In the genomic region with DNA sequence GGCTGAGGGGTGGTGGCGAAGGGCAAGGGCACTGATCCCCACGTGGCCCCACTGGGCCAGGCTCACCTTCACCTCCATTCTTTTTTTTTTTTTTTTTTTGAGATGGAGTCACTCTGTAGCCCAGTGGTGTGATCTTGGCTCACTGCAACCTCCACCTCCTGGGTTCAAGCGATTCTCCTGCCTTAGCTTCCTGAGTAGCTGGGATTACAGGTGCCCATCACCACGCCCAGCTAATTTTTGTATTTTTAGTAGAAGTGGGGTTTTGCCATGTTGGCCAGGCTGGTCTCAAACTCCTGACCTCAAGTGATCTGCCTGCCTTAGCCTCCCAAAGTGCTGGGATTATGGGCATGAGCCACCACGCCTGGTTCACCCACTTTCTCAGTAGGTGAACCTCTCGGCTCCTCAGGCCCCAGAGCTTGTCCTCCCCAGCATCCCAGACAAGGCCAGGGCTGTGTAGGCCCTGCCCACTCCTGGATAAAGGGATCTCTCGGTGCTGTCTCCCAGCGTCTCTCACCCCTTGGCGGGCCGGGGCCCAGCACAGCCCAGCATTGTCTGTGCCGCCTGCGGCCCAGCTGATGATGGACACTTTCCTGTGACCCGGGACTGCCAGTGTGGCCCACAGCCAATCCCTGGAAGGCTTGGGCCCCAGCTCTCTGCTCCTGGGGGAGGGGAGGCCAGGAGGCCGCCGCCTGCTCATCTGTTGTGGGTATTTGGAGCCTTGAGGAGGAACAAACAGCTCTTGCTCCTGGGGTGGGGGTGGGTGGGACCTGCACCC, we compare ENCODE assay signal across 8 cellular contexts.
DNase-seq lines count a peak whose midpoint lies in the region; ATAC-seq and TF ChIP-seq lines count a peak whose summit lies in the region.
"Not testable (repeated sequence)": the region's sequence is repeated elsewhere in the genome, so short reads cannot be mapped to it uniquely, and the experiment has no call there.

No MANE protein-coding gene starts in this region.

- not testable (repeated sequence) for H3K27me3 ChIP-seq in AG04450 (ENCODE audit: control insufficient read depth, insufficient read depth, low read length); esophagus squamous epithelium; mucosa of rectum (ENCODE audit: control insufficient read depth in 2 of 2, insufficient read depth in 2 of 2, low read length in 2 of 2)

- H3K36me3 Mint-ChIP-seq in T-helper 17 cell (ENCODE audit: low read depth); progenitor cell of endocrine pancreas (ENCODE audit: insufficient read depth): not testable (repeated sequence)
- peaks cover 17% of the 10 kb centered on the region for H3K36me3 Mint-ChIP-seq in central memory CD8-positive, alpha-beta T cell (ENCODE audit: insufficient read depth)

- H3K4me1 ChIP-seq in esophagus squamous epithelium (peaks cover 3 to 79% (median 16%) of the 10 kb centered on the region in 3 donors), mucosa of rectum (ENCODE audit: control insufficient read depth in 2 of 2, insufficient read depth in 2 of 2, low read length in 2 of 2) (peaks cover 74 to 76% of the 10 kb centered on the region in 2 donors)

- H3K36me3 ChIP-seq in esophagus squamous epithelium; mucosa of rectum (ENCODE audit: control insufficient read depth in 2 of 2, insufficient read depth in 2 of 2, low read length in 2 of 2): not testable (repeated sequence)

- CTCF ChIA-PET in AG04450 (lab: Charles Lee), result not testable (repeated sequence)

- not testable (repeated sequence) for H3K4me3 Mint-ChIP-seq in T-helper 17 cell; central memory CD8-positive, alpha-beta T cell; progenitor cell of endocrine pancreas (ENCODE audit: low read depth)

- TF ChIP-seq CTCF in AG04450 (IDR thresholded peaks at IDR 0.05; ENCODE audit: low read depth, low read length); esophagus squamous epithelium (IDR thresholded peaks at IDR 0.05); progenitor cell of endocrine pancreas (IDR thresholded peaks at IDR 0.05; ENCODE audit: unreplicated experiment): not testable (repeated sequence)

- peak overlapping the region in 1 of 2 donors; percentile 67 for H3K9ac ChIP-seq in mucosa of rectum (ENCODE audit: low read depth in 1 of 2, low read length in 2 of 2)

- H3K27ac Mint-ChIP-seq in T-helper 17 cell (peak overlapping the region; percentile 51), progenitor cell of endocrine pancreas (peak overlapping the region; percentile 91)
- H3K27ac Mint-ChIP-seq in central memory CD8-positive, alpha-beta T cell (ENCODE audit: low read depth), result peak overlapping the region; percentile 62

- not testable (repeated sequence) for H3K27me3 Mint-ChIP-seq in T-helper 17 cell; central memory CD8-positive, alpha-beta T cell; progenitor cell of endocrine pancreas

- not testable (repeated sequence) for ATAC-seq in T-helper 17 cell; central memory CD8-positive, alpha-beta T cell (replicated peaks; ENCODE audit: extremely low read depth, poor library complexity, severe bottlenecking)

- POLR2A ChIA-PET in AG04450 (lab: Yijun Ruan, JAX), result not testable (repeated sequence)

- H3K27ac ChIP-seq in AG04450 (ENCODE audit: low read depth, low read length) (peak overlapping the region; percentile 81), esophagus squamous epithelium (peak overlapping the region; percentile 22 to 81 (median 60)), mucosa of rectum (ENCODE audit: low read depth in 2 of 2, low read length in 2 of 2) (peak overlapping the region; percentile 97)

- intact Hi-C loops in esophagus squamous epithelium (cut with DNase I), result not testable (repeated sequence)

- not testable (repeated sequence) for DNase-seq in AG04450 (ENCODE audit: low read depth, low spot score); T-helper 17 cell; central memory CD8-positive, alpha-beta T cell (ENCODE audit: low spot score in 2 of 2); esophagus squamous epithelium (lab: John Stamatoyannopoulos, UW); progenitor cell of endocrine pancreas (ENCODE audit: low spot score, unreplicated experiment)
- peak; percentile 53 to 89 for DNase-seq in hippocampal formation (lab: John Stamatoyannopoulos, UW)
- DNase-seq in superior temporal gyrus (ENCODE audit: extremely low spot score), result peak; percentile 94

- not testable (repeated sequence) for H3K4me3 ChIP-seq in AG04450 (ENCODE audit: low read depth, low read length); esophagus squamous epithelium; mucosa of rectum (ENCODE audit: low read length in 2 of 2)

- H3K4me1 Mint-ChIP-seq in T-helper 17 cell (peaks cover 10% of the 10 kb centered on the region), progenitor cell of endocrine pancreas (ENCODE audit: low read depth) (peaks cover 26% of the 10 kb centered on the region)
- not testable (repeated sequence) for H3K4me1 Mint-ChIP-seq in central memory CD8-positive, alpha-beta T cell

- H3K9me3 Mint-ChIP-seq in central memory CD8-positive, alpha-beta T cell; progenitor cell of endocrine pancreas (ENCODE audit: low read depth): not testable (repeated sequence)

- WGBS in esophagus squamous epithelium, 2 donors, result 78 to 87% methylated on average over 6 of the region's 15 CpGs

- H3K9me3 ChIP-seq in AG04450 (ENCODE audit: control insufficient read depth, insufficient read depth, low read length); T-helper 17 cell (ENCODE audit: control insufficient read depth, low read length, poor library complexity, severe bottlenecking); esophagus squamous epithelium; mucosa of rectum (ENCODE audit: control insufficient read depth in 2 of 2, low read length in 2 of 2): not testable (repeated sequence)

- not testable (repeated sequence) for TF ChIP-seq POLR2A in esophagus squamous epithelium (IDR thresholded peaks at IDR 0.05)
